Comparison of ENCODE assay signal across 17 cellular contexts in genomic region chr18:73691118-73691517, GRCh38.
A peak's percentile ranks its signal among the peaks of the same experiment; 100 is the strongest.
DNase-seq lines count a peak whose midpoint lies in the region; ATAC-seq, FAIRE-seq and TF ChIP-seq lines count a peak whose summit lies in the region.
"Had no signal": no experiment of that assay in that cellular context is flagged by ENCODE, and none has a peak within 500 bp of the region (broad histone marks: within the 10 kb centered on the region; RNA-seq: fewer than 3 reads in every experiment).

No MANE protein-coding gene starts in this region.

- peaks cover 7% of the 10 kb centered on the region for H3K9me3 Mint-ChIP-seq in MCF 10A (ENCODE audit: unreplicated experiment)
- no peaks in the 10 kb centered on the region for H3K9me3 Mint-ChIP-seq in activated CD8-positive, alpha-beta T cell treated with anti-CD3 and anti-CD28 coated beads for 36 hours
- H3K9me3 Mint-ChIP-seq: memory B cell had no signal

- peak; percentile 16 for DNase-seq in GM04504 (ENCODE audit: low read depth)
- peak; percentile 62 for DNase-seq in bronchial epithelial cell (ENCODE audit: low read depth)
- peak; percentile 87 for DNase-seq in kidney tubule cell (ENCODE audit: low spot score)
- DNase-seq in prostate gland (ENCODE audit: low spot score) = no peak
- no peak for DNase-seq in MCF 10A (ENCODE audit: unreplicated experiment)
- DNase-seq in retina = no peak
- no peak for DNase-seq in activated CD8-positive, alpha-beta T cell treated with anti-CD3 and anti-CD28 coated beads for 36 hours
- DNase-seq: amygdala; effector memory CD4-positive, alpha-beta T cell; H7; NCI-H524 treated with DMSO at 0.1 percent for 48 hours; SHP77; stimulated activated CD4-positive, alpha-beta T cell treated with anti-CD3 and anti-CD28 coated beads, Interleukin-4, amount 100 ng/mL, for 24 hours; stimulated activated naive CD4-positive, alpha-beta T cell; WERI-Rb-1 had no signal

- no peak for TF ChIP-seq POLR2A in prostate gland (IDR thresholded peaks at IDR 0.05)

- no peaks in the 10 kb centered on the region for H3K9me3 ChIP-seq in prostate gland

- no peak overlapping the region for H3K4me3 Mint-ChIP-seq in MCF 10A (ENCODE audit: unreplicated experiment)
- H3K4me3 Mint-ChIP-seq in activated CD8-positive, alpha-beta T cell treated with anti-CD3 and anti-CD28 coated beads for 36 hours = no peak overlapping the region
- H3K4me3 Mint-ChIP-seq: memory B cell had no signal

- H3K27me3 Mint-ChIP-seq in MCF 10A (ENCODE audit: insufficient read depth, unreplicated experiment) = no peaks in the 10 kb centered on the region
- no peaks in the 10 kb centered on the region for H3K27me3 Mint-ChIP-seq in activated CD8-positive, alpha-beta T cell treated with anti-CD3 and anti-CD28 coated beads for 36 hours
- H3K27me3 Mint-ChIP-seq: memory B cell had no signal

- intact Hi-C loops in prostate gland (cut with DNase I) = no loop called here
- intact Hi-C loops in MCF 10A (cut with micrococcal nuclease) = no loop called here
- intact Hi-C loops in activated CD8-positive, alpha-beta T cell treated with anti-CD3 and anti-CD28 coated beads for 36 hours (cut with micrococcal nuclease) = no loop called here

- no peak overlapping the region for H3K27ac Mint-ChIP-seq in MCF 10A (ENCODE audit: low read depth, unreplicated experiment)
- H3K27ac Mint-ChIP-seq in activated CD8-positive, alpha-beta T cell treated with anti-CD3 and anti-CD28 coated beads for 36 hours = no peak overlapping the region
- H3K27ac Mint-ChIP-seq: memory B cell had no signal

- TF ChIP-seq CTCF in bronchial epithelial cell (IDR thresholded peaks at IDR 0.05; ENCODE audit: insufficient read depth, low read length, severe bottlenecking) (no peak), prostate gland (IDR thresholded peaks at IDR 0.05) (no peak), MCF 10A (IDR thresholded peaks at IDR 0.05; ENCODE audit: unreplicated experiment) (no peak)
- no peak for TF ChIP-seq CTCF in activated CD8-positive, alpha-beta T cell treated with anti-CD3 and anti-CD28 coated beads for 36 hours (IDR thresholded peaks at IDR 0.05)

- no TSS peak for BruUV-seq in MCF 10A (replicated peaks; lab: Mats Ljungman, UMichigan)

- peak overlapping the region; percentile 80 for H3K27ac ChIP-seq in ACC112 (ENCODE audit: low read depth, low read length)
- H3K27ac ChIP-seq in prostate gland = no peak overlapping the region
- H3K27ac ChIP-seq: WERI-Rb-1 had no signal

- H3K4me1 Mint-ChIP-seq in MCF 10A (ENCODE audit: insufficient read depth, unreplicated experiment) = peaks cover 13% of the 10 kb centered on the region
- no peaks in the 10 kb centered on the region for H3K4me1 Mint-ChIP-seq in activated CD8-positive, alpha-beta T cell treated with anti-CD3 and anti-CD28 coated beads for 36 hours (ENCODE audit: low read depth)
- H3K4me1 Mint-ChIP-seq: memory B cell had no signal

- no peak for FAIRE-seq in bronchial epithelial cell (lab: Jason Lieb, UNC)

- no peak for ATAC-seq in activated CD8-positive, alpha-beta T cell treated with anti-CD3 and anti-CD28 coated beads for 36 hours

- no peaks in the 10 kb centered on the region for H3K36me3 ChIP-seq in ACC112 (ENCODE audit: insufficient read depth, low read length)
- no peaks in the 10 kb centered on the region for H3K36me3 ChIP-seq in bronchial epithelial cell (ENCODE audit: control insufficient read depth, insufficient read depth, low read length)
- H3K36me3 ChIP-seq in prostate gland = no peaks in the 10 kb centered on the region
- H3K36me3 ChIP-seq: WERI-Rb-1 had no signal

- CTCF ChIA-PET in MCF 10A (lab: Yijun Ruan, JAX) = interaction anchor here (0.7 kb wide), 1 partner anchor 44 kb away, joined by 3 read pairs; no protein-coding TSS in a partner anchor
- CTCF ChIA-PET in activated CD8-positive, alpha-beta T cell treated with anti-CD3 and anti-CD28 coated beads for 36 hours (lab: Charles Lee) = no interaction called here

- H3K36me3 Mint-ChIP-seq in MCF 10A (ENCODE audit: insufficient read depth, unreplicated experiment) = no peaks in the 10 kb centered on the region
- no peaks in the 10 kb centered on the region for H3K36me3 Mint-ChIP-seq in activated CD8-positive, alpha-beta T cell treated with anti-CD3 and anti-CD28 coated beads for 36 hours (ENCODE audit: low read depth)
- H3K36me3 Mint-ChIP-seq: memory B cell had no signal

- H2AFZ ChIP-seq in ACC112 (ENCODE audit: low read length, unreplicated experiment) = peak overlapping the region; percentile 64

- H3K4me3 ChIP-seq in ACC112 (ENCODE audit: low read depth, low read length) = peak overlapping the region; percentile 48; the same call in 1 of the 2 replicates
- H3K4me3 ChIP-seq in bronchial epithelial cell (ENCODE audit: low read depth, low read length) = no peak overlapping the region
- H3K4me3 ChIP-seq in prostate gland = no peak overlapping the region

- H3K4me1 ChIP-seq in ACC112 (ENCODE audit: control insufficient read depth, insufficient read depth, low read length, unreplicated experiment) (peaks cover 28% of the 10 kb centered on the region), prostate gland (replicated peaks) (no peaks in the 10 kb centered on the region)

- no peaks in the 10 kb centered on the region for H3K27me3 ChIP-seq in ACC112 (ENCODE audit: insufficient read depth, low read length)
- H3K27me3 ChIP-seq in bronchial epithelial cell (ENCODE audit: control insufficient read depth, insufficient read depth, low read length) = no peaks in the 10 kb centered on the region
- H3K27me3 ChIP-seq in prostate gland (replicated peaks; ENCODE audit: insufficient read depth) = no peaks in the 10 kb centered on the region

- WGBS in prostate gland = 56% methylated on average over 6 of the region's 6 CpGs

- no peaks in the 10 kb centered on the region for H3K79me2 ChIP-seq in ACC112 (ENCODE audit: control insufficient read depth, insufficient read depth, low read length, unreplicated experiment)

- POLR2A ChIA-PET in MCF 10A (lab: Yijun Ruan, JAX) = no interaction called here
- POLR2A ChIA-PET in activated CD8-positive, alpha-beta T cell treated with anti-CD3 and anti-CD28 coated beads for 36 hours (lab: Charles Lee) = no interaction called here

Comparison
In these comparisons a context has a peak if more than half of its experiments do, and no peak if none do; other contexts are left out.
1. DNase-seq: peak in GM04504 (single experiment), bronchial epithelial cell (single experiment) and kidney tubule cell (single experiment); none in prostate gland (single experiment), MCF 10A (single experiment), retina (single experiment) and activated CD8-positive, alpha-beta T cell treated with anti-CD3 and anti-CD28 coated beads for 36 hours (single experiment).